Comparison of ENCODE assay signal across 8 cellular contexts in genomic region chr12:10612954-10613333, GRCh38. TPM values are rescaled to one million over a fixed set of nuclear protein-coding genes. Genes with fewer than 3 reads are reported as not detected.
DNase-seq lines count a peak whose midpoint lies in the region; ATAC-seq, FAIRE-seq and TF ChIP-seq lines count a peak whose summit lies in the region.

No MANE protein-coding gene starts in this region.

- POLR2A ChIA-PET in AG04449 (lab: Yijun Ruan, JAX), result no interaction called here
- POLR2A ChIA-PET in activated naive CD8-positive, alpha-beta T cell treated with anti-CD3 and anti-CD28 coated beads, Interleukin-2, amount 10 ng/mL, durations not matched to agents 7 days and 5 days (lab: Charles Lee), result interaction anchor here (0.5 to 2.5 kb wide), 8 partner anchors 9 to 559 kb away, joined by 3 to 8 read pairs (median 4); partner anchors contain the start of gene SMIM10L1

- H3K27ac ChIP-seq in kidney (ENCODE audit: low read depth in 2 of 2, low read length in 2 of 2) (peak overlapping the region; percentile 68 to 73), stomach smooth muscle (ENCODE audit: low read length) (peak overlapping the region; percentile 80)

- peak overlapping the region; percentile 50 to 86 for H3K9ac ChIP-seq in kidney (ENCODE audit: low read length in 2 of 2)
- H3K9ac ChIP-seq in stomach smooth muscle (ENCODE audit: low read length in 2 of 2), result peak overlapping the region; percentile 95 to 96

- ATAC-seq in GM19043 (IDR thresholded peaks at IDR 0.05; ENCODE audit: low read depth, unreplicated experiment), result peak; percentile 12
- peak; percentile 12 for ATAC-seq in HG03575 (IDR thresholded peaks at IDR 0.05; ENCODE audit: extremely low read depth, insufficient number of reproducible peaks, low FRiP score, unreplicated experiment)
- no peak for ATAC-seq in activated naive CD8-positive, alpha-beta T cell treated with anti-CD3 and anti-CD28 coated beads, Interleukin-2, amount 10 ng/mL, durations not matched to agents 7 days and 5 days (ENCODE audit: low read depth)

- peaks cover 3 to 5% of the 10 kb centered on the region in 2 donors for H3K36me3 ChIP-seq in kidney (ENCODE audit: control insufficient read depth in 1 of 2, insufficient read depth in 2 of 2, low read length in 2 of 2)
- peaks cover 14 to 15% of the 10 kb centered on the region in 2 donors for H3K36me3 ChIP-seq in stomach smooth muscle (ENCODE audit: control insufficient read depth in 2 of 2, insufficient read depth in 2 of 2, low read length in 2 of 2)

- CTCF ChIA-PET in AG04449 (lab: Yijun Ruan, JAX), result interaction anchor here (1.1 kb wide), 1 partner anchor 137 kb away, joined by 3 read pairs; no protein-coding TSS in a partner anchor

- H3K9me3 ChIP-seq in kidney (ENCODE audit: control insufficient read depth in 1 of 2, low read length in 2 of 2) (no peaks in the 10 kb centered on the region), stomach smooth muscle (ENCODE audit: control insufficient read depth in 2 of 2, low read length in 2 of 2) (no peaks in the 10 kb centered on the region)

- H3K4me3 Mint-ChIP-seq in activated naive CD8-positive, alpha-beta T cell treated with anti-CD3 and anti-CD28 coated beads, Interleukin-2, amount 10 ng/mL, durations not matched to agents 7 days and 5 days, result peak overlapping the region; percentile 99

- DNase-seq in AG04449 (ENCODE audit: low read depth, low spot score) (no peak), kidney (no peak), cerebellum (ENCODE audit: low spot score) (no peak), NCI-H2081 (lab: John Stamatoyannopoulos, UW) (no peak)
- DNase-seq in activated naive CD8-positive, alpha-beta T cell treated with anti-CD3 and anti-CD28 coated beads, Interleukin-2, amount 10 ng/mL, durations not matched to agents 7 days and 5 days, result no peak

- peaks cover 35% of the 10 kb centered on the region for H3K4me1 Mint-ChIP-seq in activated naive CD8-positive, alpha-beta T cell treated with anti-CD3 and anti-CD28 coated beads, Interleukin-2, amount 10 ng/mL, durations not matched to agents 7 days and 5 days

- TF ChIP-seq CTCF in AG04449 (IDR thresholded peaks at IDR 0.05; ENCODE audit: insufficient read depth, low read length, missing control alignments), result no peak
- no peak for TF ChIP-seq CTCF in kidney (IDR thresholded peaks at IDR 0.05; ENCODE audit: borderline replicate concordance, extremely low read depth, insufficient read depth)

- no peaks in the 10 kb centered on the region for H3K27me3 ChIP-seq in stomach smooth muscle (ENCODE audit: control insufficient read depth in 1 of 2, insufficient read depth in 2 of 2, low read length in 2 of 2)

- peak overlapping the region; percentile 99 for H3K27ac Mint-ChIP-seq in activated naive CD8-positive, alpha-beta T cell treated with anti-CD3 and anti-CD28 coated beads, Interleukin-2, amount 10 ng/mL, durations not matched to agents 7 days and 5 days

- H3K4me1 ChIP-seq in kidney (ENCODE audit: control insufficient read depth in 1 of 2, insufficient read depth in 1 of 2, low read depth in 1 of 2, low read length in 2 of 2) (peaks cover 6 to 7% of the 10 kb centered on the region in 2 donors), stomach smooth muscle (ENCODE audit: control insufficient read depth, insufficient read depth, low read length) (peaks cover 3% of the 10 kb centered on the region)

- peak overlapping the region; percentile 90 for H3K4me3 ChIP-seq in AG04449 (ENCODE audit: low read depth, low read length)
- H3K4me3 ChIP-seq in kidney (ENCODE audit: low read length in 2 of 2), result peak overlapping the region; percentile 95 to 97
- H3K4me3 ChIP-seq in stomach smooth muscle (ENCODE audit: low read length in 2 of 2), result peak overlapping the region; percentile 80 to 97

- H3K27me3 Mint-ChIP-seq in activated naive CD8-positive, alpha-beta T cell treated with anti-CD3 and anti-CD28 coated beads, Interleukin-2, amount 10 ng/mL, durations not matched to agents 7 days and 5 days, result no peaks in the 10 kb centered on the region

- intact Hi-C loops in kidney (cut with DNase I), result no loop called here

- H3K9me3 Mint-ChIP-seq in activated naive CD8-positive, alpha-beta T cell treated with anti-CD3 and anti-CD28 coated beads, Interleukin-2, amount 10 ng/mL, durations not matched to agents 7 days and 5 days, result no peaks in the 10 kb centered on the region

- FAIRE-seq in kidney (lab: Jason Lieb, UNC), result no peak

- peaks cover 17% of the 10 kb centered on the region for H3K36me3 Mint-ChIP-seq in activated naive CD8-positive, alpha-beta T cell treated with anti-CD3 and anti-CD28 coated beads, Interleukin-2, amount 10 ng/mL, durations not matched to agents 7 days and 5 days

RNA-seq across cellular contexts. Expression of gene MAGOHB, which starts 0.5 kb away (rescaled TPM):
- 10 to 100 TPM; 40.0 to 41.5 TPM for total RNA-seq in activated naive CD8-positive, alpha-beta T cell treated with anti-CD3 and anti-CD28 coated beads, Interleukin-2, amount 10 ng/mL, durations not matched to agents 7 days and 5 days
- 20.0 TPM for total RNA-seq in kidney
- 31.7 TPM for polyA plus RNA-seq in kidney (ENCODE audit: insufficient read depth, low read depth, low replicate concordance)
- 28.9 TPM for total RNA-seq in cerebellum
